In the genomic region with DNA sequence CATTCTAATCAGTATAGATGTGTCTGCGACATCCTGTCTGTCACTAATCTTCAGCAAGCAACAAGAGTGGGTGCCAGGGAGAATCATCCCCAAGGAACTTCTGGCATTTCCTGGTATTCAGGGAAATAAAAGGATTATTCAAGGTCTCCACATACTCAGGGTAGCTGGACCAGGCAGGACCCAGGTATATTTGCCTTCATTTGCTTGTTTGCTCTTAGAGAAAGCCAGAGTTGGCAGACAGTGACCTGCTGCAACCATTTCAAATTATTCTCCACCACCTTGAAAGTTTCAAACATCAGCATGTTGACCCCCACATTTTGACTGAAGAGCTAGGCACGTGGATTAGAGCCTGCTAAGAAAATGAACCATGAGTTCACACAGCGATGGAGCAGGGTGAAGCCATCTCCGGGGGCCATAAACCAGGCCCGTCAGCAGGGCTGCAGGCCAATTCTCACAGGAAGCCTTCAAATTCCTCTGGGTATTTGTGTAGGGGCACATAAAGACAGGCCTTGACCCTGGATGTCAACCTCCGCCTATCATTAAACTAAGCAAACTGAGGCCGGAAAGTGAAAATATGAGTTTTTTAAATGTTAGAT, we compare ENCODE assay signal across 1 cellular context.
TF ChIP-seq lines count a peak whose summit lies in the region.

No MANE protein-coding gene starts in this region.

TF ChIP-seq in HepG2, 621 proteins besides CTCF, POLR2A, EP300 and RAD21 (continued from another document and continues in another):
- TF ChIP-seq ZNF549 (CRISPR knock-in tag; IDR thresholded peaks at IDR 0.05) (no peak), KAT7 (CRISPR knock-in tag; IDR thresholded peaks at IDR 0.05; ENCODE audit: borderline replicate concordance) (peak; percentile 32; the same call in 1 of the 2 replicates), HOXD1 (CRISPR knock-in tag; IDR thresholded peaks at IDR 0.05) (peak; percentile 72), CEBPG (CRISPR knock-in tag; IDR thresholded peaks at IDR 0.05) (peak; percentile 35; the same call in 1 of the 2 replicates), HIVEP1 (CRISPR knock-in tag; IDR thresholded peaks at IDR 0.05) (no peak), NR2C2 (CRISPR knock-in tag; IDR thresholded peaks at IDR 0.05; ENCODE audit: borderline replicate concordance) (peak; percentile 70), ZNF572 (CRISPR knock-in tag; IDR thresholded peaks at IDR 0.05) (0 out of 2 replicates have a peak, but pooled peaks have one; percentile 56), ZNF431 (CRISPR knock-in tag; IDR thresholded peaks at IDR 0.05; ENCODE audit: borderline replicate concordance, low read depth) (peak; percentile 72; the same call in 1 of the 2 replicates), GABPB1 (CRISPR knock-in tag; IDR thresholded peaks at IDR 0.05) (0 out of 2 replicates have a peak, but pooled peaks have one; percentile 40), NCOA2 (CRISPR knock-in tag; IDR thresholded peaks at IDR 0.05) (peak; percentile 94), ARNT2 (CRISPR knock-in tag; IDR thresholded peaks at IDR 0.05; ENCODE audit: low read depth) (no peak), ZNF607 (CRISPR knock-in tag; IDR thresholded peaks at IDR 0.05; ENCODE audit: borderline replicate concordance) (no peak), ZNF136 (CRISPR knock-in tag; IDR thresholded peaks at IDR 0.05; ENCODE audit: low read depth) (no peak; the same call in 1 of the 2 replicates), SOX13 (IDR thresholded peaks at IDR 0.05) (peak; percentile 54; the same call in 1 of the 2 replicates), SOX13 (CRISPR knock-in tag; conservative IDR thresholded peaks at IDR 0.05 in 1 of 2, IDR thresholded peaks at IDR 0.05 in 1 of 2) (peak in 1 of 2 experiments; percentile 62; a peak in 3 of 4 replicates), ZNF331 (CRISPR knock-in tag; IDR thresholded peaks at IDR 0.05) (0 out of 2 replicates have a peak, but pooled peaks have one; percentile 9), ZFP36L1 (CRISPR knock-in tag; IDR thresholded peaks at IDR 0.05) (peak; percentile 85; the same call in 1 of the 2 replicates), ZNF775 (CRISPR knock-in tag; IDR thresholded peaks at IDR 0.05; ENCODE audit: borderline replicate concordance) (no peak)
- TF ChIP-seq, protein P1, sequence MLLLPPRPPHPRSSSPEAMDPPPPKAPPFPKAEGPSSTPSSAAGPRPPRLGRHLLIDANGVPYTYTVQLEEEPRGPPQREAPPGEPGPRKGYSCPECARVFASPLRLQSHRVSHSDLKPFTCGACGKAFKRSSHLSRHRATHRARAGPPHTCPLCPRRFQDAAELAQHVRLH (CRISPR knock-in tag; IDR thresholded peaks at IDR 0.05; ENCODE audit: borderline replicate concordance, low read depth), result peak; percentile 91; the same call in 1 of the 2 replicates
- TF ChIP-seq, protein P2, sequence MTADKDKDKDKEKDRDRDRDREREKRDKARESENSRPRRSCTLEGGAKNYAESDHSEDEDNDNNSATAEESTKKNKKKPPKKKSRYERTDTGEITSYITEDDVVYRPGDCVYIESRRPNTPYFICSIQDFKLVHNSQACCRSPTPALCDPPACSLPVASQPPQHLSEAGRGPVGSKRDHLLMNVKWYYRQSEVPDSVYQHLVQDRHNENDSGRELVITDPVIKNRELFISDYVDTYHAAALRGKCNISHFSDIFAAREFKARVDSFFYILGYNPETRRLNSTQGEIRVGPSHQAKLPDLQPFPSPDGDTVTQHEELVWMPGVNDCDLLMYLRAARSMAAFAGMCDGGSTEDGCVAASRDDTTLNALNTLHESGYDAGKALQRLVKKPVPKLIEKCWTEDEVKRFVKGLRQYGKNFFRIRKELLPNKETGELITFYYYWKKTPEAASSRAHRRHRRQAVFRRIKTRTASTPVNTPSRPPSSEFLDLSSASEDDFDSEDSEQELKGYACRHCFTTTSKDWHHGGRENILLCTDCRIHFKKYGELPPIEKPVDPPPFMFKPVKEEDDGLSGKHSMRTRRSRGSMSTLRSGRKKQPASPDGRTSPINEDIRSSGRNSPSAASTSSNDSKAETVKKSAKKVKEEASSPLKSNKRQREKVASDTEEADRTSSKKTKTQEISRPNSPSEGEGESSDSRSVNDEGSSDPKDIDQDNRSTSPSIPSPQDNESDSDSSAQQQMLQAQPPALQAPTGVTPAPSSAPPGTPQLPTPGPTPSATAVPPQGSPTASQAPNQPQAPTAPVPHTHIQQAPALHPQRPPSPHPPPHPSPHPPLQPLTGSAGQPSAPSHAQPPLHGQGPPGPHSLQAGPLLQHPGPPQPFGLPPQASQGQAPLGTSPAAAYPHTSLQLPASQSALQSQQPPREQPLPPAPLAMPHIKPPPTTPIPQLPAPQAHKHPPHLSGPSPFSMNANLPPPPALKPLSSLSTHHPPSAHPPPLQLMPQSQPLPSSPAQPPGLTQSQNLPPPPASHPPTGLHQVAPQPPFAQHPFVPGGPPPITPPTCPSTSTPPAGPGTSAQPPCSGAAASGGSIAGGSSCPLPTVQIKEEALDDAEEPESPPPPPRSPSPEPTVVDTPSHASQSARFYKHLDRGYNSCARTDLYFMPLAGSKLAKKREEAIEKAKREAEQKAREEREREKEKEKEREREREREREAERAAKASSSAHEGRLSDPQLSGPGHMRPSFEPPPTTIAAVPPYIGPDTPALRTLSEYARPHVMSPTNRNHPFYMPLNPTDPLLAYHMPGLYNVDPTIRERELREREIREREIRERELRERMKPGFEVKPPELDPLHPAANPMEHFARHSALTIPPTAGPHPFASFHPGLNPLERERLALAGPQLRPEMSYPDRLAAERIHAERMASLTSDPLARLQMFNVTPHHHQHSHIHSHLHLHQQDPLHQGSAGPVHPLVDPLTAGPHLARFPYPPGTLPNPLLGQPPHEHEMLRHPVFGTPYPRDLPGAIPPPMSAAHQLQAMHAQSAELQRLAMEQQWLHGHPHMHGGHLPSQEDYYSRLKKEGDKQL (CRISPR knock-in tag; IDR thresholded peaks at IDR 0.05; ENCODE audit: low read depth), result peak; percentile 83
- TF ChIP-seq, protein P3, sequence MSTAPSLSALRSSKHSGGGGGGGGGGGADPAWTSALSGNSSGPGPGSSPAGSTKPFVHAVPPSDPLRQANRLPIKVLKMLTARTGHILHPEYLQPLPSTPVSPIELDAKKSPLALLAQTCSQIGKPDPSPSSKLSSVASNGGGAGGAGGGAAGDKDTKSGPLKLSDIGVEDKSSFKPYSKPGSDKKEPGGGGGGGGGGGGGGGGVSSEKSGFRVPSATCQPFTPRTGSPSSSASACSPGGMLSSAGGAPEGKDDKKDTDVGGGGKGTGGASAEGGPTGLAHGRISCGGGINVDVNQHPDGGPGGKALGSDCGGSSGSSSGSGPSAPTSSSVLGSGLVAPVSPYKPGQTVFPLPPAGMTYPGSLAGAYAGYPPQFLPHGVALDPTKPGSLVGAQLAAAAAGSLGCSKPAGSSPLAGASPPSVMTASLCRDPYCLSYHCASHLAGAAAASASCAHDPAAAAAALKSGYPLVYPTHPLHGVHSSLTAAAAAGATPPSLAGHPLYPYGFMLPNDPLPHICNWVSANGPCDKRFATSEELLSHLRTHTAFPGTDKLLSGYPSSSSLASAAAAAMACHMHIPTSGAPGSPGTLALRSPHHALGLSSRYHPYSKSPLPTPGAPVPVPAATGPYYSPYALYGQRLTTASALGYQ (CRISPR knock-in tag; IDR thresholded peaks at IDR 0.05), result peak; percentile 76; the same call in 1 of the 2 replicates
- TF ChIP-seq, protein P4, sequence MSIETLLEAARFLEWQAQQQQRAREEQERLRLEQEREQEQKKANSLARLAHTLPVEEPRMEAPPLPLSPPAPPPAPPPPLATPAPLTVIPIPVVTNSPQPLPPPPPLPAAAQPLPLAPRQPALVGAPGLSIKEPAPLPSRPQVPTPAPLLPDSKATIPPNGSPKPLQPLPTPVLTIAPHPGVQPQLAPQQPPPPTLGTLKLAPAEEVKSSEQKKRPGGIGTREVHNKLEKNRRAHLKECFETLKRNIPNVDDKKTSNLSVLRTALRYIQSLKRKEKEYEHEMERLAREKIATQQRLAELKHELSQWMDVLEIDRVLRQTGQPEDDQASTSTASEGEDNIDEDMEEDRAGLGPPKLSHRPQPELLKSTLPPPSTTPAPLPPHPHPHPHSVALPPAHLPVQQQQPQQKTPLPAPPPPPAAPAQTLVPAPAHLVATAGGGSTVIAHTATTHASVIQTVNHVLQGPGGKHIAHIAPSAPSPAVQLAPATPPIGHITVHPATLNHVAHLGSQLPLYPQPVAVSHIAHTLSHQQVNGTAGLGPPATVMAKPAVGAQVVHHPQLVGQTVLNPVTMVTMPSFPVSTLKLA (IDR thresholded peaks at IDR 0.05), result 0 out of 2 replicates have a peak, but pooled peaks have one; percentile 18
- TF ChIP-seq, protein P5, sequence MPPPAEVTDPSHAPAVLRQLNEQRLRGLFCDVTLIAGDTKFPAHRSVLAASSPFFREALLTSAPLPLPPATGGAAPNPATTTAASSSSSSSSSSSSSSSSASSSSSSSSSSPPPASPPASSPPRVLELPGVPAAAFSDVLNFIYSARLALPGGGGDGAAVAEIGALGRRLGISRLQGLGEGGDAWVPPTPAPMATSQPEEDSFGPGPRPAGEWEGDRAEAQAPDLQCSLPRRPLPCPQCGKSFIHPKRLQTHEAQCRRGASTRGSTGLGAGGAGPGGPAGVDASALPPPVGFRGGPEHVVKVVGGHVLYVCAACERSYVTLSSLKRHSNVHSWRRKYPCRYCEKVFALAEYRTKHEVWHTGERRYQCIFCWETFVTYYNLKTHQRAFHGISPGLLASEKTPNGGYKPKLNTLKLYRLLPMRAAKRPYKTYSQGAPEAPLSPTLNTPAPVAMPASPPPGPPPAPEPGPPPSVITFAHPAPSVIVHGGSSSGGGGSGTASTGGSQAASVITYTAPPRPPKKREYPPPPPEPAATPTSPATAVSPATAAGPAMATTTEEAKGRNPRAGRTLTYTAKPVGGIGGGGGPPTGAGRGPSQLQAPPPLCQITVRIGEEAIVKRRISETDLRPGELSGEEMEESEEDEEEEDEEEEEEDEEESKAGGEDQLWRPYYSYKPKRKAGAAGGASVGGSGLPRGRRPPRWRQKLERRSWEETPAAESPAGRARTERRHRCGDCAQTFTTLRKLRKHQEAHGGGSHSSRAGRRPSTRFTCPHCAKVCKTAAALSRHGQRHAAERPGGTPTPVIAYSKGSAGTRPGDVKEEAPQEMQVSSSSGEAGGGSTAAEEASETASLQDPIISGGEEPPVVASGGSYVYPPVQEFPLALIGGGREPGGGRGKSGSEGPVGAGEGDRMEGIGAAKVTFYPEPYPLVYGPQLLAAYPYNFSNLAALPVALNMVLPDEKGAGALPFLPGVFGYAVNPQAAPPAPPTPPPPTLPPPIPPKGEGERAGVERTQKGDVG (CRISPR knock-in tag; IDR thresholded peaks at IDR 0.05; ENCODE audit: borderline replicate concordance), result peak; percentile 24; the same call in 1 of the 2 replicates
- TF ChIP-seq, protein P6, sequence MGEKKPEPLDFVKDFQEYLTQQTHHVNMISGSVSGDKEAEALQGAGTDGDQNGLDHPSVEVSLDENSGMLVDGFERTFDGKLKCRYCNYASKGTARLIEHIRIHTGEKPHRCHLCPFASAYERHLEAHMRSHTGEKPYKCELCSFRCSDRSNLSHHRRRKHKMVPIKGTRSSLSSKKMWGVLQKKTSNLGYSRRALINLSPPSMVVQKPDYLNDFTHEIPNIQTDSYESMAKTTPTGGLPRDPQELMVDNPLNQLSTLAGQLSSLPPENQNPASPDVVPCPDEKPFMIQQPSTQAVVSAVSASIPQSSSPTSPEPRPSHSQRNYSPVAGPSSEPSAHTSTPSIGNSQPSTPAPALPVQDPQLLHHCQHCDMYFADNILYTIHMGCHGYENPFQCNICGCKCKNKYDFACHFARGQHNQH (CRISPR knock-in tag; IDR thresholded peaks at IDR 0.05), result peak; percentile 27; the same call in 1 of the 2 replicates
- TF ChIP-seq, protein P7, sequence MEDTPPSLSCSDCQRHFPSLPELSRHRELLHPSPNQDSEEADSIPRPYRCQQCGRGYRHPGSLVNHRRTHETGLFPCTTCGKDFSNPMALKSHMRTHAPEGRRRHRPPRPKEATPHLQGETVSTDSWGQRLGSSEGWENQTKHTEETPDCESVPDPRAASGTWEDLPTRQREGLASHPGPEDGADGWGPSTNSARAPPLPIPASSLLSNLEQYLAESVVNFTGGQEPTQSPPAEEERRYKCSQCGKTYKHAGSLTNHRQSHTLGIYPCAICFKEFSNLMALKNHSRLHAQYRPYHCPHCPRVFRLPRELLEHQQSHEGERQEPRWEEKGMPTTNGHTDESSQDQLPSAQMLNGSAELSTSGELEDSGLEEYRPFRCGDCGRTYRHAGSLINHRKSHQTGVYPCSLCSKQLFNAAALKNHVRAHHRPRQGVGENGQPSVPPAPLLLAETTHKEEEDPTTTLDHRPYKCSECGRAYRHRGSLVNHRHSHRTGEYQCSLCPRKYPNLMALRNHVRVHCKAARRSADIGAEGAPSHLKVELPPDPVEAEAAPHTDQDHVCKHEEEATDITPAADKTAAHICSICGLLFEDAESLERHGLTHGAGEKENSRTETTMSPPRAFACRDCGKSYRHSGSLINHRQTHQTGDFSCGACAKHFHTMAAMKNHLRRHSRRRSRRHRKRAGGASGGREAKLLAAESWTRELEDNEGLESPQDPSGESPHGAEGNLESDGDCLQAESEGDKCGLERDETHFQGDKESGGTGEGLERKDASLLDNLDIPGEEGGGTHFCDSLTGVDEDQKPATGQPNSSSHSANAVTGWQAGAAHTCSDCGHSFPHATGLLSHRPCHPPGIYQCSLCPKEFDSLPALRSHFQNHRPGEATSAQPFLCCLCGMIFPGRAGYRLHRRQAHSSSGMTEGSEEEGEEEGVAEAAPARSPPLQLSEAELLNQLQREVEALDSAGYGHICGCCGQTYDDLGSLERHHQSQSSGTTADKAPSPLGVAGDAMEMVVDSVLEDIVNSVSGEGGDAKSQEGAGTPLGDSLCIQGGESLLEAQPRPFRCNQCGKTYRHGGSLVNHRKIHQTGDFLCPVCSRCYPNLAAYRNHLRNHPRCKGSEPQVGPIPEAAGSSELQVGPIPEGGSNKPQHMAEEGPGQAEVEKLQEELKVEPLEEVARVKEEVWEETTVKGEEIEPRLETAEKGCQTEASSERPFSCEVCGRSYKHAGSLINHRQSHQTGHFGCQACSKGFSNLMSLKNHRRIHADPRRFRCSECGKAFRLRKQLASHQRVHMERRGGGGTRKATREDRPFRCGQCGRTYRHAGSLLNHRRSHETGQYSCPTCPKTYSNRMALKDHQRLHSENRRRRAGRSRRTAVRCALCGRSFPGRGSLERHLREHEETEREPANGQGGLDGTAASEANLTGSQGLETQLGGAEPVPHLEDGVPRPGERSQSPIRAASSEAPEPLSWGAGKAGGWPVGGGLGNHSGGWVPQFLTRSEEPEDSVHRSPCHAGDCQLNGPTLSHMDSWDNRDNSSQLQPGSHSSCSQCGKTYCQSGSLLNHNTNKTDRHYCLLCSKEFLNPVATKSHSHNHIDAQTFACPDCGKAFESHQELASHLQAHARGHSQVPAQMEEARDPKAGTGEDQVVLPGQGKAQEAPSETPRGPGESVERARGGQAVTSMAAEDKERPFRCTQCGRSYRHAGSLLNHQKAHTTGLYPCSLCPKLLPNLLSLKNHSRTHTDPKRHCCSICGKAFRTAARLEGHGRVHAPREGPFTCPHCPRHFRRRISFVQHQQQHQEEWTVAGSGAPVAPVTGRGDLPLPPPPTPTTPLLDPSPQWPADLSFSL (CRISPR knock-in tag; IDR thresholded peaks at IDR 0.05), result peak; percentile 36; the same call in 1 of the 2 replicates
- TF ChIP-seq, protein P8, sequence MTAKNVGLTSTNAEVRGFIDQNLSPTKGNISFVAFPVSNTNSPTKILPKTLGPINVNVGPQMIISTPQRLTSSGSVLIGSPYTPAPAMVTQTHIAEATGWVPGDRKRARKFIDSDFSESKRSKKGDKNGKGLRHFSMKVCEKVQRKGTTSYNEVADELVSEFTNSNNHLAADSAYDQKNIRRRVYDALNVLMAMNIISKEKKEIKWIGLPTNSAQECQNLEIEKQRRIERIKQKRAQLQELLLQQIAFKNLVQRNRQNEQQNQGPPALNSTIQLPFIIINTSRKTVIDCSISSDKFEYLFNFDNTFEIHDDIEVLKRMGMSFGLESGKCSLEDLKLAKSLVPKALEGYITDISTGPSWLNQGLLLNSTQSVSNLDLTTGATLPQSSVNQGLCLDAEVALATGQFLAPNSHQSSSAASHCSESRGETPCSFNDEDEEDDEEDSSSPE (CRISPR knock-in tag; IDR thresholded peaks at IDR 0.05), result peak; percentile 45; the same call in 1 of the 2 replicates
